13 cellular contexts compared by ENCODE assay signal in genomic region chr2:58006256-58006951, GRCh38.
DNase-seq lines count a peak whose midpoint lies in the region; ATAC-seq and TF ChIP-seq lines count a peak whose summit lies in the region.
"Had no signal": no experiment of that assay in that cellular context is flagged by ENCODE, and none has a peak within 500 bp of the region (broad histone marks: within the 10 kb centered on the region; RNA-seq: fewer than 3 reads in every experiment).

No MANE protein-coding gene starts in this region.

- H3K4me3 ChIP-seq in choroid plexus epithelial cell (ENCODE audit: low read depth, low read length), result no peak overlapping the region
- H3K4me3 ChIP-seq in coronary artery, result no peak overlapping the region
- H3K4me3 ChIP-seq: HAP-1 had no signal

- H3K27ac ChIP-seq in coronary artery, result no peak overlapping the region

- peak; percentile 22 for DNase-seq in choroid plexus epithelial cell (ENCODE audit: low read depth)
- no peak for DNase-seq in NCI-H2171 (lab: John Stamatoyannopoulos, UW)
- DNase-seq in superior temporal gyrus (ENCODE audit: extremely low spot score), result no peak
- no peak for DNase-seq in activated T-cell treated with anti-CD3 and anti-CD28 coated beads, Interleukin-2, amount 50 U/mL, for 48 hours
- DNase-seq in coronary artery (ENCODE audit: low spot score), result no peak
- DNase-seq: activated naive CD8-positive, alpha-beta T cell treated with anti-CD3 and anti-CD28 coated beads, Interleukin-2, amount 10 ng/mL, durations not matched to agents 7 days and 5 days; BE2C; DND-41; nephron progenitor cell had no signal

- TF ChIP-seq CTCF in choroid plexus epithelial cell (conservative IDR thresholded peaks at IDR 0.05; ENCODE audit: low read depth, low read length) (no peak), coronary artery (IDR thresholded peaks at IDR 0.05) (no peak)

- ATAC-seq in GM18861 (IDR thresholded peaks at IDR 0.05; ENCODE audit: unreplicated experiment), result peak; percentile 73
- peak; percentile 59 for ATAC-seq in GM21717 (IDR thresholded peaks at IDR 0.05; ENCODE audit: unreplicated experiment)
- peak; percentile 66 for ATAC-seq in HG03159 (IDR thresholded peaks at IDR 0.05; ENCODE audit: unreplicated experiment)
